9 cellular contexts compared by ENCODE assay signal in genomic region chr5:116652196-116652729, GRCh38.
DNase-seq lines count a peak whose midpoint lies in the region; ATAC-seq and TF ChIP-seq lines count a peak whose summit lies in the region.
"Had no signal": no experiment of that assay in that cellular context is flagged by ENCODE, and none has a peak within 500 bp of the region (broad histone marks: within the 10 kb centered on the region; RNA-seq: fewer than 3 reads in every experiment).

No MANE protein-coding gene starts in this region.

- no peaks in the 10 kb centered on the region for H3K27me3 ChIP-seq in BE2C
- H3K27me3 ChIP-seq in HUES64 (ENCODE audit: insufficient read depth, low read length) = no peaks in the 10 kb centered on the region

- ATAC-seq in GM21515 (IDR thresholded peaks at IDR 0.05; ENCODE audit: unreplicated experiment) = peak; percentile 89

- peak overlapping the region; percentile 86 for H3K27ac ChIP-seq in HUES64 (ENCODE audit: low read depth, low read length)

- H3K9me3 Mint-ChIP-seq in osteocyte (ENCODE audit: unreplicated experiment) = no peaks in the 10 kb centered on the region

- WGBS in HUES64 = 10% methylated on average over 7 of the region's 7 CpGs

- H3K4me3 Mint-ChIP-seq in osteocyte (ENCODE audit: unreplicated experiment) = no peak overlapping the region
- H3K4me3 Mint-ChIP-seq: CD4-positive, CD25-positive, alpha-beta regulatory T cell had no signal

- peak overlapping the region; percentile 12 for H3K9ac ChIP-seq in HUES64 (ENCODE audit: low read depth, low read length)

- peak; percentile 84 for DNase-seq in BE2C
- peak; percentile 32 for DNase-seq in cerebellar cortex (ENCODE audit: low spot score)
- peak; percentile 97 for DNase-seq in medulla oblongata (ENCODE audit: extremely low spot score)
- no peak for DNase-seq in effector CD4-positive, alpha-beta T cell
- no peak for DNase-seq in NCI-H510A treated with DMSO at 0.1 percent for 48 hours (lab: John Stamatoyannopoulos, UW)
- DNase-seq in osteocyte (ENCODE audit: extremely low spot score, unreplicated experiment) = no peak
- DNase-seq: CD4-positive, CD25-positive, alpha-beta regulatory T cell had no signal

- TF ChIP-seq CTCF in BE2C (IDR thresholded peaks at IDR 0.05; ENCODE audit: low read depth, low read length) = no peak
- no peak for TF ChIP-seq CTCF in osteocyte (IDR thresholded peaks at IDR 0.05)

- peaks cover 14% of the 10 kb centered on the region for H3K4me1 Mint-ChIP-seq in osteocyte (ENCODE audit: unreplicated experiment)
- H3K4me1 Mint-ChIP-seq: CD4-positive, CD25-positive, alpha-beta regulatory T cell had no signal

- H3K4me3 ChIP-seq in BE2C (ENCODE audit: low read depth, low read length) (peak overlapping the region; percentile 10), HUES64 (ENCODE audit: low read length) (peak overlapping the region; percentile 19; the same call in 1 of the 2 replicates)

- H3K9me3 ChIP-seq in BE2C = no peaks in the 10 kb centered on the region
- H3K9me3 ChIP-seq in HUES64 (ENCODE audit: insufficient read depth, low read depth, low read length) = no peaks in the 10 kb centered on the region

- no peaks in the 10 kb centered on the region for H3K36me3 Mint-ChIP-seq in osteocyte (ENCODE audit: unreplicated experiment)
- H3K36me3 Mint-ChIP-seq: CD4-positive, CD25-positive, alpha-beta regulatory T cell had no signal

- no peaks in the 10 kb centered on the region for H3K36me3 ChIP-seq in BE2C
- no peaks in the 10 kb centered on the region for H3K36me3 ChIP-seq in HUES64 (ENCODE audit: insufficient read depth, low read length)

- H3K27me3 Mint-ChIP-seq in osteocyte (ENCODE audit: unreplicated experiment) = peaks cover 22% of the 10 kb centered on the region
- H3K27me3 Mint-ChIP-seq: CD4-positive, CD25-positive, alpha-beta regulatory T cell had no signal

- no peak overlapping the region for H3K27ac Mint-ChIP-seq in osteocyte (ENCODE audit: unreplicated experiment)
- H3K27ac Mint-ChIP-seq: CD4-positive, CD25-positive, alpha-beta regulatory T cell had no signal

- peaks cover 6% of the 10 kb centered on the region; the same call in 1 of the 2 replicates for H3K4me1 ChIP-seq in BE2C
- H3K4me1 ChIP-seq in HUES64 (ENCODE audit: insufficient read depth, low read length) = peaks cover 58% of the 10 kb centered on the region

Comparison
In these comparisons a context has a peak if more than half of its experiments do, and no peak if none do; other contexts are left out.
1. DNase-seq: peak in BE2C (single experiment), cerebellar cortex (single experiment) and medulla oblongata (single experiment); none in effector CD4-positive, alpha-beta T cell (single experiment), NCI-H510A treated with DMSO at 0.1 percent for 48 hours (single experiment) and osteocyte (single experiment).